24 cellular contexts compared by ENCODE assay signal in the genomic region with DNA sequence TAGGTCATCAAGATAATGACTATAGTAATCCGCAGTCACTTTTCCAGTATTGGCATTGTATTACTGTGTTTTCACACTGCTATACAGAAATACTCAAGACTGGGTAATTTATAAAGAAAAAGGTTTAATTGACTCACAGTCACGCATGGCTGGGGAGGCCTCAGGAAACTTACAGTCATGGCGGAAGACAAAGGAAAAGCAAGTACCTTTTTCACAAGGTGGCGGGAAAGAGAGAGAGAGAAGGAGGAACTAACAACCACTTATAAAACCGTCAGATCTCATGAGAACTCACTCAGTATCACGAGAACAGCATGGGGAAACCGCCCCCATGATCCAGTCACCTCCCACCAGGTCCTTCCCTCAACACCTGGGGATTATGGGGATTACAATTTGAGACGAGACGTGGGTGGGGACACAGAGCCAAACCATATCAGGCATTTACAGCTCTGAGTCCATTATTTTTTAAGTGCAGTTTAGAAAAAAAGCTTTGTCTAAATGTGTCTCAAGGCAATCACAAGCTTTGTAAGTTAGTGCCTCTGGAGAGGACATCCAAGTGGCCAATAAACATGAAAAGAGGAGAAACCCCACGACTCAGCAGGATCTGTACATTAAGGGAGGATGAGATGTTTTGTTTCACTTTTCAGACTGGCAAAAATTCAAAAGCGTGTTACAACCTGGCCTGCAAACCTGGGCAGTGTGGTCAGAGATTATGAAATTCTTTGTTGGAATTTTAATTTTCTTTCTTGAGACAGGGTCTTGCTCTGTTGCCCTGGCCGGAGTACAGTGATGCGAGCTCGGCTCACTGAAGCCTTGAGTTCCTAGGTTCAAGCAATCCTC.
"Had no signal": no experiment of that assay in that cellular context is flagged by ENCODE, and none has a peak within 500 bp of the region (broad histone marks: within the 10 kb centered on the region; RNA-seq: fewer than 3 reads in every experiment).

No MANE protein-coding gene starts in this region.

- H3K4me1 ChIP-seq: gastroesophageal sphincter, neural progenitor cell, prostate gland, right atrium auricular region, thyroid gland had no signal

- H3K9me3 Mint-ChIP-seq: activated CD4-positive, alpha-beta memory T cell treated with anti-CD3 and anti-CD28 coated beads for 36 hours; activated naive CD4-positive, alpha-beta T cell treated with anti-CD3 and anti-CD28 coated beads, Interleukin-2, amount 10 ng/mL, durations not matched to agents 7 days and 5 days; activated T-helper 2 cell treated with anti-CD3 and anti-CD28 coated beads, Interferon-gamma antibody, Interleukin-2, Interleukin-4, amounts not matched to agents 10 μg/mL and 5 μg/mL and 100 μg/mL, durations not matched to agents 14 hours and 24 hours and 36 hours; immature natural killer cell; naive thymus-derived CD4-positive, alpha-beta T cell; WTC11 had no signal

- H3K27ac Mint-ChIP-seq: activated CD4-positive, alpha-beta memory T cell treated with anti-CD3 and anti-CD28 coated beads for 36 hours; activated CD4-positive, alpha-beta T cell treated with anti-CD3 and anti-CD28 coated beads for 36 hours; activated CD8-positive, alpha-beta memory T cell treated with anti-CD3 and anti-CD28 coated beads, Interleukin-2, amount 10 ng/mL, durations not matched to agents 7 days and 5 days; activated naive CD4-positive, alpha-beta T cell treated with anti-CD3 and anti-CD28 coated beads, Interleukin-2, amount 10 ng/mL, durations not matched to agents 7 days and 5 days; activated T-helper 2 cell treated with anti-CD3 and anti-CD28 coated beads, Interferon-gamma antibody, Interleukin-2, Interleukin-4, amounts not matched to agents 10 μg/mL and 5 μg/mL and 100 μg/mL, durations not matched to agents 14 hours and 24 hours and 36 hours; immature natural killer cell; naive thymus-derived CD4-positive, alpha-beta T cell; neural progenitor cell; T-helper 17 cell; WTC11 had no signal

- DNase-seq: activated CD4-positive, alpha-beta memory T cell treated with anti-CD3 and anti-CD28 coated beads for 36 hours; activated CD4-positive, alpha-beta T cell treated with anti-CD3 and anti-CD28 coated beads for 36 hours; activated CD8-positive, alpha-beta memory T cell treated with anti-CD3 and anti-CD28 coated beads, Interleukin-2, amount 10 ng/mL, durations not matched to agents 7 days and 5 days; activated naive CD4-positive, alpha-beta T cell treated with anti-CD3 and anti-CD28 coated beads, Interleukin-2, amount 10 ng/mL, durations not matched to agents 7 days and 5 days; activated T-cell treated with anti-CD3 and anti-CD28 coated beads, Interleukin-2, amount 50 U/mL, for 1 hour; aorta; brain microvascular endothelial cell; immature natural killer cell; mesenchymal stem cell; naive thymus-derived CD4-positive, alpha-beta T cell; stimulated activated CD4-positive, alpha-beta T cell treated with anti-CD3 and anti-CD28 coated beads, Interleukin-12 subunit alpha, Interleukin-12 subunit beta, amount 100 ng/mL, for 4 hours; stimulated activated CD4-positive, alpha-beta T cell treated with anti-CD3 and anti-CD28 coated beads, Interleukin-1b, Interleukin-23, amount 100 ng/mL, for 48 hours; stimulated activated CD8-positive, alpha-beta memory T cell treated with anti-CD3 and anti-CD28 coated beads, Interleukin-4, amount 100 ng/mL, for 48 hours; stimulated activated naive CD4-positive, alpha-beta T cell; T-helper 17 cell; thyroid gland had no signal

- H3K27me3 ChIP-seq: brain microvascular endothelial cell, right atrium auricular region, thyroid gland had no signal

- H3K4me1 Mint-ChIP-seq: activated CD4-positive, alpha-beta T cell treated with anti-CD3 and anti-CD28 coated beads for 36 hours; activated naive CD4-positive, alpha-beta T cell treated with anti-CD3 and anti-CD28 coated beads, Interleukin-2, amount 10 ng/mL, durations not matched to agents 7 days and 5 days; immature natural killer cell; neural progenitor cell had no signal

- H3K27me3 Mint-ChIP-seq: activated naive CD4-positive, alpha-beta T cell treated with anti-CD3 and anti-CD28 coated beads, Interleukin-2, amount 10 ng/mL, durations not matched to agents 7 days and 5 days; naive thymus-derived CD4-positive, alpha-beta T cell had no signal

- H3K9me3 ChIP-seq: gastroesophageal sphincter, prostate gland, right atrium auricular region, thyroid gland had no signal

- H2AFZ ChIP-seq: neural progenitor cell had no signal

- ATAC-seq: activated CD4-positive, alpha-beta T cell treated with anti-CD3 and anti-CD28 coated beads for 36 hours; activated CD8-positive, alpha-beta memory T cell treated with anti-CD3 and anti-CD28 coated beads, Interleukin-2, amount 10 ng/mL, durations not matched to agents 7 days and 5 days; esophagus mucosa; gastroesophageal sphincter; naive thymus-derived CD4-positive, alpha-beta T cell; T-helper 17 cell; WTC11 had no signal

- H3K4me3 ChIP-seq: coronary artery, gastroesophageal sphincter, neural progenitor cell, prostate gland, right atrium auricular region, thyroid gland had no signal

- H3K4me3 Mint-ChIP-seq: activated CD4-positive, alpha-beta memory T cell treated with anti-CD3 and anti-CD28 coated beads for 36 hours; activated CD4-positive, alpha-beta T cell treated with anti-CD3 and anti-CD28 coated beads for 36 hours; activated CD8-positive, alpha-beta memory T cell treated with anti-CD3 and anti-CD28 coated beads, Interleukin-2, amount 10 ng/mL, durations not matched to agents 7 days and 5 days; activated naive CD4-positive, alpha-beta T cell treated with anti-CD3 and anti-CD28 coated beads, Interleukin-2, amount 10 ng/mL, durations not matched to agents 7 days and 5 days; immature natural killer cell; naive thymus-derived CD4-positive, alpha-beta T cell; neural progenitor cell; T-helper 17 cell; WTC11 had no signal

- H3K9ac ChIP-seq: neural progenitor cell had no signal

- H3K36me3 Mint-ChIP-seq: activated CD4-positive, alpha-beta memory T cell treated with anti-CD3 and anti-CD28 coated beads for 36 hours; activated CD8-positive, alpha-beta memory T cell treated with anti-CD3 and anti-CD28 coated beads, Interleukin-2, amount 10 ng/mL, durations not matched to agents 7 days and 5 days; activated naive CD4-positive, alpha-beta T cell treated with anti-CD3 and anti-CD28 coated beads, Interleukin-2, amount 10 ng/mL, durations not matched to agents 7 days and 5 days; immature natural killer cell; naive thymus-derived CD4-positive, alpha-beta T cell; neural progenitor cell; WTC11 had no signal

- H3K4me2 ChIP-seq: neural progenitor cell had no signal

- H3K27ac ChIP-seq: brain microvascular endothelial cell, coronary artery, gastroesophageal sphincter, neural progenitor cell, prostate gland, right atrium auricular region, thyroid gland had no signal

- H3K36me3 ChIP-seq: brain microvascular endothelial cell, gastroesophageal sphincter, neural progenitor cell, prostate gland, right atrium auricular region, thyroid gland had no signal
